1 cellular context compared by ENCODE assay signal in genomic region chr19:57280165-57280912, GRCh38.
TF ChIP-seq lines count a peak whose summit lies in the region.

Gene ZNF460 (plus strand): TSS chr19:57280485. CDS start chr19:57280807, 322 bp downstream.

TF ChIP-seq in HepG2, 621 proteins besides CTCF, POLR2A, EP300 and RAD21 (continued from another document and continues in another):
- TF ChIP-seq ZNF609 (CRISPR knock-in tag; IDR thresholded peaks at IDR 0.05; ENCODE audit: borderline replicate concordance) (0 out of 2 replicates have a peak, but pooled peaks have one; percentile 30), PHF20 (CRISPR knock-in tag; IDR thresholded peaks at IDR 0.05) (peak; percentile 92), SRSF4 (IDR thresholded peaks at IDR 0.05; ENCODE audit: low read depth, low read length, poor library complexity, severe bottlenecking) (no peak), NRL (CRISPR knock-in tag; IDR thresholded peaks at IDR 0.05; ENCODE audit: borderline replicate concordance) (no peak; the same call in 1 of the 2 replicates), PLRG1 (conservative IDR thresholded peaks at IDR 0.05) (no peak), ZNF20 (CRISPR knock-in tag; IDR thresholded peaks at IDR 0.05) (no peak), NPAS2 (CRISPR knock-in tag; IDR thresholded peaks at IDR 0.05; ENCODE audit: borderline replicate concordance) (no peak), NBN (conservative IDR thresholded peaks at IDR 0.05) (no peak), KLF11 (CRISPR knock-in tag; IDR thresholded peaks at IDR 0.05) (no peak; the same call in none of the 2 replicates), ZBTB39 (CRISPR knock-in tag; IDR thresholded peaks at IDR 0.05) (0 out of 2 replicates have a peak, but pooled peaks have one; percentile 36), ZNF878 (CRISPR knock-in tag; IDR thresholded peaks at IDR 0.05) (no peak), SALL1 (CRISPR knock-in tag; IDR thresholded peaks at IDR 0.05) (peak; percentile 79), CERS6 (CRISPR knock-in tag; IDR thresholded peaks at IDR 0.05) (no peak), ZNF501 (CRISPR knock-in tag; IDR thresholded peaks at IDR 0.05) (peak; percentile 84), ZSCAN30 (CRISPR knock-in tag; IDR thresholded peaks at IDR 0.05) (0 out of 2 replicates have a peak, but pooled peaks have one; percentile 19), FOXA1 (IDR thresholded peaks at IDR 0.05) (no peak), FOXA1 (CRISPR knock-in tag; IDR thresholded peaks at IDR 0.05) (peak; percentile 4; the same call in 1 of the 2 replicates), SMAD1 (CRISPR knock-in tag; IDR thresholded peaks at IDR 0.05; ENCODE audit: borderline replicate concordance, low read depth) (0 out of 2 replicates have a peak, but pooled peaks have one; percentile 34), MIER2 (CRISPR knock-in tag; IDR thresholded peaks at IDR 0.05) (no peak), ZNF572 (CRISPR knock-in tag; IDR thresholded peaks at IDR 0.05) (0 out of 2 replicates have a peak, but pooled peaks have one; percentile 68), ZNF710 (CRISPR knock-in tag; IDR thresholded peaks at IDR 0.05; ENCODE audit: borderline replicate concordance) (no peak), CHD2 (IDR thresholded peaks at IDR 0.05; ENCODE audit: low read depth, low read length) (no peak; the same call in 1 of the 2 replicates), ZNF468 (CRISPR knock-in tag; IDR thresholded peaks at IDR 0.05) (no peak; the same call in 1 of the 2 replicates), SIN3B (IDR thresholded peaks at IDR 0.05; ENCODE audit: low read length) (peak; percentile 65; the same call in 1 of the 2 replicates), ZNF430 (CRISPR knock-in tag; IDR thresholded peaks at IDR 0.05) (peak; percentile 75; the same call in 1 of the 2 replicates), ZMYM2 (CRISPR knock-in tag; IDR thresholded peaks at IDR 0.05) (no peak; the same call in 1 of the 2 replicates), IKZF4 (CRISPR knock-in tag; IDR thresholded peaks at IDR 0.05; ENCODE audit: borderline replicate concordance, low read depth, not compliant biosample characterization) (peak; percentile 85), ZFYVE20 (CRISPR knock-in tag; IDR thresholded peaks at IDR 0.05; ENCODE audit: borderline replicate concordance, low read depth) (no peak), FLYWCH1 (CRISPR knock-in tag; IDR thresholded peaks at IDR 0.05) (peak; percentile 79), SALL2 (CRISPR knock-in tag; IDR thresholded peaks at IDR 0.05) (peak; percentile 21; the same call in 1 of the 2 replicates), ZNF275 (CRISPR knock-in tag; IDR thresholded peaks at IDR 0.05; ENCODE audit: borderline replicate concordance) (peak; percentile 38; the same call in 1 of the 2 replicates), HMG20A (CRISPR knock-in tag; IDR thresholded peaks at IDR 0.05; ENCODE audit: borderline replicate concordance) (no peak), ZNF329 (CRISPR knock-in tag; IDR thresholded peaks at IDR 0.05; ENCODE audit: low read depth) (no peak), ZNF564 (CRISPR knock-in tag; IDR thresholded peaks at IDR 0.05) (peak; percentile 53; the same call in 1 of the 2 replicates), ZNF749 (CRISPR knock-in tag; IDR thresholded peaks at IDR 0.05; ENCODE audit: borderline replicate concordance) (no peak), ZNF772 (CRISPR knock-in tag; IDR thresholded peaks at IDR 0.05) (peak; percentile 59; the same call in 1 of the 2 replicates), ZNF607 (CRISPR knock-in tag; IDR thresholded peaks at IDR 0.05; ENCODE audit: borderline replicate concordance) (0 out of 2 replicates have a peak, but pooled peaks have one; percentile 55), ZBED4 (CRISPR knock-in tag; IDR thresholded peaks at IDR 0.05; ENCODE audit: borderline replicate concordance) (0 out of 2 replicates have a peak, but pooled peaks have one; percentile 3), ZFP41 (CRISPR knock-in tag; IDR thresholded peaks at IDR 0.05; ENCODE audit: borderline replicate concordance) (no peak), KDM6A (CRISPR knock-in tag; IDR thresholded peaks at IDR 0.05; ENCODE audit: low read depth) (0 out of 2 replicates have a peak, but pooled peaks have one; percentile 2), CENPT (CRISPR knock-in tag; IDR thresholded peaks at IDR 0.05; ENCODE audit: low read depth) (0 out of 2 replicates have a peak, but pooled peaks have one; percentile 36), ZNF720 (CRISPR knock-in tag; IDR thresholded peaks at IDR 0.05) (no peak), THAP7 (CRISPR knock-in tag; IDR thresholded peaks at IDR 0.05) (0 out of 2 replicates have a peak, but pooled peaks have one; percentile 17), GABPA (IDR thresholded peaks at IDR 0.05; ENCODE audit: low read depth, low read length) (peak; percentile 96), GABPA (CRISPR knock-in tag; IDR thresholded peaks at IDR 0.05; ENCODE audit: low read depth) (peak; percentile 93), NFE2L2 (IDR thresholded peaks at IDR 0.05; ENCODE audit: low read length) (no peak), ZNF382 (CRISPR knock-in tag; IDR thresholded peaks at IDR 0.05; ENCODE audit: borderline replicate concordance) (no peak), ZMAT3 (CRISPR knock-in tag; conservative IDR thresholded peaks at IDR 0.05) (peak; percentile 30; the same call in 1 of the 2 replicates), ZNF614 (CRISPR knock-in tag; IDR thresholded peaks at IDR 0.05; ENCODE audit: borderline replicate concordance) (no peak), ZFP62 (CRISPR knock-in tag; IDR thresholded peaks at IDR 0.05) (no peak)
